ENCODE assay signal across 16 cellular contexts in genomic region chr6:144244688-144245087, GRCh38.
"Had no signal": no experiment of that assay in that cellular context is flagged by ENCODE, and none has a peak within 500 bp of the region (broad histone marks: within the 10 kb centered on the region; RNA-seq: fewer than 3 reads in every experiment).

No MANE protein-coding gene starts in this region.

- H3K9me3 ChIP-seq: pancreas, testis had no signal

- H3K4me1 ChIP-seq: pancreas, stomach, testis had no signal

- H3K27me3 ChIP-seq: pancreas, stomach, testis had no signal

- DNase-seq: activated naive CD4-positive, alpha-beta T cell treated with Interleukin-2 at 50 U/mL for 16 hours; activated T-cell treated with anti-CD3 and anti-CD28 coated beads for 4 hours; aorta; cerebellar nuclear complex; effector memory CD4-positive, alpha-beta T cell; islet precursor cell; naive B cell; pancreas; stimulated activated CD4-positive, alpha-beta T cell treated with anti-CD3 and anti-CD28 coated beads, Interleukin-12 subunit alpha, Interleukin-12 subunit beta, amount 100 ng/mL, for 4 hours; stimulated activated CD4-positive, alpha-beta T cell treated with anti-CD3 and anti-CD28 coated beads, Interleukin-2, amount 100 ng/mL, for 24 hours; stomach; testis had no signal

- H3K4me3 ChIP-seq: lung, pancreas, stomach, testis had no signal

- H3K36me3 ChIP-seq: pancreas, stomach had no signal

- H3K27ac ChIP-seq: epithelial cell of prostate, pancreas, stomach, testis had no signal

- ATAC-seq: activated CD4-positive, CD25-positive, alpha-beta regulatory T cell treated with anti-CD3 and anti-CD28 coated beads, Interleukin-2, amount 50 U/mL, for 24 hours; activated T-helper 17 cell treated with anti-CD3 and anti-CD28 coated beads, Interleukin-2, amount 50 U/mL, for 72 hours; pancreas had no signal
